ENCODE assay signal across 25 cellular contexts in the genomic region with DNA sequence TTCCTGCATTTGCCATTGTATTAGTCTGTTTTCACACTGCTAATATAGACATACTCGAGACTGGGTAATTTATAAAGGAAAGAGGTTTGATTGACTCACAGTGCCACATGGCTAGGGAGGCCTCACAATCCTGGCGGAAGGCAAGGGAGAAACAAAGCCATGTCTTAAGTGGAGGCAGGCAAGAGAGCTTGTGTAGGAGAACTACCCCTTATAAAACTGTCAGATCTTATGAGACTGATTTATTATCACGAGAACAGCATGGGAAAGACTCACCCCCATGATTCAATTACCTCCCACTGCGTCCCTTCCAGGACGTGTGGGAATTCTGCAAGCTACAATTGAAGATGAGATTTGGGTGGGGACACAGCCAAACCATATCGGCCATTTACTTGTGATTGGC.
"Had no signal": no experiment of that assay in that cellular context is flagged by ENCODE, and none has a peak within 500 bp of the region (broad histone marks: within the 10 kb centered on the region; RNA-seq: fewer than 3 reads in every experiment).

No MANE protein-coding gene starts in this region.

- H3K27me3 Mint-ChIP-seq: activated T-cell treated with anti-CD3 and anti-CD28 coated beads, Interleukin-2, amount 50 U/mL, for 24 hours had no signal

- H3K9me3 Mint-ChIP-seq: activated naive CD4-positive, alpha-beta T cell treated with anti-CD3 and anti-CD28 coated beads for 36 hours; activated T-cell treated with anti-CD3 and anti-CD28 coated beads, Interleukin-2, amount 50 U/mL, for 24 hours; natural killer cell; T-helper 1 cell treated with Interleukin-12 subunit alpha and Interleukin-12 subunit beta and Interleukin-4 antibody, amounts not matched to agents 30 μg/mL and 1 μg/mL, for 36 hours had no signal

- H3K4me1 ChIP-seq: esophagus muscularis mucosa, pancreas, psoas muscle, right atrium auricular region, spleen, upper lobe of right lung had no signal

- H3K27ac Mint-ChIP-seq: activated naive CD4-positive, alpha-beta T cell treated with anti-CD3 and anti-CD28 coated beads for 36 hours; activated T-cell treated with anti-CD3 and anti-CD28 coated beads, Interleukin-2, amount 50 U/mL, for 24 hours; natural killer cell; T-helper 1 cell treated with Interleukin-12 subunit alpha and Interleukin-12 subunit beta and Interleukin-4 antibody, amounts not matched to agents 30 μg/mL and 1 μg/mL, for 36 hours had no signal

- ATAC-seq: activated CD4-positive, CD25-positive, alpha-beta regulatory T cell treated with anti-CD3 and anti-CD28 coated beads, Interleukin-2, amount 50 U/mL, for 24 hours; left ventricle myocardium superior; natural killer cell; pancreas; psoas muscle; upper lobe of right lung had no signal

- H3K4me3 Mint-ChIP-seq: activated naive CD4-positive, alpha-beta T cell treated with anti-CD3 and anti-CD28 coated beads for 36 hours; activated T-cell treated with anti-CD3 and anti-CD28 coated beads, Interleukin-2, amount 50 U/mL, for 24 hours; natural killer cell; T-helper 1 cell treated with Interleukin-12 subunit alpha and Interleukin-12 subunit beta and Interleukin-4 antibody, amounts not matched to agents 30 μg/mL and 1 μg/mL, for 36 hours had no signal

- H3K4me1 Mint-ChIP-seq: natural killer cell had no signal

- H3K9me3 ChIP-seq: esophagus muscularis mucosa, neutrophil, pancreas, psoas muscle, right atrium auricular region, spleen, thoracic aorta, upper lobe of right lung had no signal

- H3K4me3 ChIP-seq: cardiac muscle cell, esophagus muscularis mucosa, pancreas, psoas muscle, right atrium auricular region, spleen, thoracic aorta, upper lobe of right lung had no signal

- H3K27ac ChIP-seq: cardiac muscle cell, esophagus muscularis mucosa, neutrophil, pancreas, psoas muscle, right atrium auricular region, spleen, thoracic aorta, upper lobe of right lung had no signal

- H3K27me3 ChIP-seq: cardiac muscle cell, esophagus muscularis mucosa, neutrophil, pancreas, right atrium auricular region, spleen, upper lobe of right lung had no signal

- DNase-seq: activated CD4-positive, alpha-beta T cell treated with anti-CD3 and anti-CD28 coated beads, Interleukin-2, amount 50 U/mL, for 1 hour; activated naive CD4-positive, alpha-beta T cell treated with anti-CD3 and anti-CD28 coated beads for 36 hours; activated T-cell treated with anti-CD3 and anti-CD28 coated beads, Interleukin-2, amount 50 U/mL, for 24 hours; amygdala; dermis blood vessel endothelial cell; effector CD8-positive, alpha-beta T cell; hypothalamus; left ventricle myocardium superior; mammary epithelial cell; midbrain; natural killer cell; pancreas; psoas muscle; spleen; stimulated activated CD4-positive, alpha-beta T cell treated with anti-CD3 and anti-CD28 coated beads, Interleukin-4, amount 100 ng/mL, for 1 hour; stimulated activated naive CD4-positive, alpha-beta T cell treated with Interleukin-2 at 50 U/mL for 16 hours; T1000; upper lobe of right lung had no signal
